In the genomic region with DNA sequence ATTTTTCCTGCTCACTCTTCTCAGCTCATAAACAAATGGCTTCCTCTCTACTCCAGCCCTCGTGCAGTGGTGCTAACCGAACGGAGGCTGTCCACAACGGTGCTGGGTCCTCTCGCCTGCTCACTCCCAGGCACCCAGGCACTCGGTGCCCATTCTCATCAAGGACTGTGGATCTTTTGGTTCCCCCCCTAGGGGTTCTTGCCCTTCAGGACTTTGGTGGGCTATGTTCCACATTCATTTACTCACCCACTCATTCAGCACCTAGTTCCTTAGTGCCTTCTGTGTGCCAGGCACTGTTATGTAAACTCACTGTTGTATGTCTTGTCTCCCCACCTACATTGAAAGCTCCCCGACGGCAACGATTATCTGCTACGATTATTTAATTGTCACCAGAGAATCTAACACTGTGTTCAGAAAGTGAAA, we compare ENCODE assay signal across 1 cellular context.
TF ChIP-seq lines count a peak whose summit lies in the region.

No MANE protein-coding gene starts in this region.

TF ChIP-seq in IMR-90, 13 proteins besides CTCF, POLR2A, EP300 and RAD21:
- no peak for TF ChIP-seq BHLHE40 (IDR thresholded peaks at IDR 0.05; ENCODE audit: low read depth, low read length)
- TF ChIP-seq CEBPB (IDR thresholded peaks at IDR 0.05; ENCODE audit: low read depth, low read length) = no peak
- TF ChIP-seq, protein P1, sequence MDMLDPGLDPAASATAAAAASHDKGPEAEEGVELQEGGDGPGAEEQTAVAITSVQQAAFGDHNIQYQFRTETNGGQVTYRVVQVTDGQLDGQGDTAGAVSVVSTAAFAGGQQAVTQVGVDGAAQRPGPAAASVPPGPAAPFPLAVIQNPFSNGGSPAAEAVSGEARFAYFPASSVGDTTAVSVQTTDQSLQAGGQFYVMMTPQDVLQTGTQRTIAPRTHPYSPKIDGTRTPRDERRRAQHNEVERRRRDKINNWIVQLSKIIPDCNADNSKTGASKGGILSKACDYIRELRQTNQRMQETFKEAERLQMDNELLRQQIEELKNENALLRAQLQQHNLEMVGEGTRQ (IDR thresholded peaks at IDR 0.05; ENCODE audit: low read depth, low read length) = no peak
- no peak for TF ChIP-seq RCOR1 (IDR thresholded peaks at IDR 0.05; ENCODE audit: insufficient replicate concordance, low read length)
- TF ChIP-seq RFX5 (IDR thresholded peaks at IDR 0.05; ENCODE audit: low read depth, low read length) = no peak
- TF ChIP-seq NFE2L2 (IDR thresholded peaks at IDR 0.05; ENCODE audit: low read depth, low read length) = no peak
- TF ChIP-seq SMC3 (IDR thresholded peaks at IDR 0.05; ENCODE audit: low read depth, low read length) = no peak
- no peak for TF ChIP-seq MXI1 (IDR thresholded peaks at IDR 0.05; ENCODE audit: borderline replicate concordance, low read depth, low read length)
- no peak for TF ChIP-seq MAZ (IDR thresholded peaks at IDR 0.05; ENCODE audit: borderline replicate concordance, low read depth, low read length)
- TF ChIP-seq FOS (IDR thresholded peaks at IDR 0.05; ENCODE audit: low read depth, low read length) = no peak
- TF ChIP-seq, protein P2, sequence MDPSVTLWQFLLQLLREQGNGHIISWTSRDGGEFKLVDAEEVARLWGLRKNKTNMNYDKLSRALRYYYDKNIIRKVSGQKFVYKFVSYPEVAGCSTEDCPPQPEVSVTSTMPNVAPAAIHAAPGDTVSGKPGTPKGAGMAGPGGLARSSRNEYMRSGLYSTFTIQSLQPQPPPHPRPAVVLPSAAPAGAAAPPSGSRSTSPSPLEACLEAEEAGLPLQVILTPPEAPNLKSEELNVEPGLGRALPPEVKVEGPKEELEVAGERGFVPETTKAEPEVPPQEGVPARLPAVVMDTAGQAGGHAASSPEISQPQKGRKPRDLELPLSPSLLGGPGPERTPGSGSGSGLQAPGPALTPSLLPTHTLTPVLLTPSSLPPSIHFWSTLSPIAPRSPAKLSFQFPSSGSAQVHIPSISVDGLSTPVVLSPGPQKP (IDR thresholded peaks at IDR 0.05; ENCODE audit: borderline replicate concordance, low read depth, low read length) = no peak
- TF ChIP-seq MAFK (IDR thresholded peaks at IDR 0.05; ENCODE audit: low read depth, low read length) = no peak
- no peak for TF ChIP-seq CHD1 (IDR thresholded peaks at IDR 0.05; ENCODE audit: low read depth, low read length)
